ENCODE assay signal across 9 cellular contexts in genomic region chrX:150361070-150361776, GRCh38. TPM values are rescaled to one million over a fixed set of nuclear protein-coding genes. Genes with fewer than 3 reads are reported as not detected.
DNase-seq lines count a peak whose midpoint lies in the region; FAIRE-seq lines count a peak whose summit lies in the region.
"Had no signal": no experiment of that assay in that cellular context is flagged by ENCODE, and none has a peak within 500 bp of the region (broad histone marks: within the 10 kb centered on the region; RNA-seq: fewer than 3 reads in every experiment).

No MANE protein-coding gene starts in this region.

- no peak for FAIRE-seq in small intestine (lab: Jason Lieb, UNC)

- H3K4me1 ChIP-seq in iPS-18a (ENCODE audit: control insufficient read depth, low read depth, low read length) (no peaks in the 10 kb centered on the region), small intestine (ENCODE audit: control insufficient read depth in 2 of 2, insufficient read depth in 1 of 2, low read depth in 1 of 2, low read length in 1 of 2) (no peaks in the 10 kb centered on the region)

- H3K27me3 Mint-ChIP-seq in activated naive CD4-positive, alpha-beta T cell treated with anti-CD3 and anti-CD28 coated beads for 36 hours (ENCODE audit: low read depth) = peaks cover 18% of the 10 kb centered on the region

- H3K36me3 ChIP-seq in iPS-18a (ENCODE audit: control insufficient read depth, low read depth, low read length) = no peaks in the 10 kb centered on the region
- H3K36me3 ChIP-seq in small intestine (ENCODE audit: control insufficient read depth in 2 of 2, insufficient read depth in 2 of 2, low read length in 2 of 2) = no peaks in the 10 kb centered on the region
- H3K36me3 ChIP-seq: BLaER1 treated with 17β-estradiol and CSF1 and Interleukin-3, amounts not matched to agents 10 nM and 100 nM had no signal

- no peak overlapping the region for H3K27ac Mint-ChIP-seq in activated naive CD4-positive, alpha-beta T cell treated with anti-CD3 and anti-CD28 coated beads for 36 hours

- no peaks in the 10 kb centered on the region for H3K36me3 Mint-ChIP-seq in activated naive CD4-positive, alpha-beta T cell treated with anti-CD3 and anti-CD28 coated beads for 36 hours (ENCODE audit: low read depth)

- H3K4me3 ChIP-seq in iPS-18a (ENCODE audit: low read length) = peak overlapping the region; percentile 51
- H3K4me3 ChIP-seq in small intestine (ENCODE audit: low read depth in 1 of 2, low read length in 2 of 2) = no peak overlapping the region
- H3K4me3 ChIP-seq: BLaER1 treated with 17β-estradiol and CSF1 and Interleukin-3, amounts not matched to agents 10 nM and 100 nM had no signal

- CTCF ChIA-PET in activated naive CD4-positive, alpha-beta T cell treated with anti-CD3 and anti-CD28 coated beads for 36 hours (lab: Charles Lee) = interaction anchor here (0.9 kb wide), 1 partner anchor 213 kb away, joined by 3 read pairs; no protein-coding TSS in a partner anchor

- 11 to 48% (median 15%) methylated on average over 40 to 43 of the region's 43 CpGs for WGBS in small intestine, 3 donors

- peaks cover 9% of the 10 kb centered on the region for H3K4me1 Mint-ChIP-seq in activated naive CD4-positive, alpha-beta T cell treated with anti-CD3 and anti-CD28 coated beads for 36 hours (ENCODE audit: low read depth)

- H3K27me3 ChIP-seq in iPS-18a (ENCODE audit: control insufficient read depth, insufficient read depth, low read length) = peaks cover 69% of the 10 kb centered on the region
- peaks cover 0 to 3% of the 10 kb centered on the region in 2 donors for H3K27me3 ChIP-seq in small intestine (ENCODE audit: control insufficient read depth in 2 of 2, insufficient read depth in 2 of 2, low read length in 2 of 2)

- DNase-seq in NCI-H748 (lab: John Stamatoyannopoulos, UW; ENCODE audit: unreplicated experiment) (peak; percentile 12), NCI-H748 treated with DMSO at 0.1 percent for 48 hours (lab: John Stamatoyannopoulos, UW) (no peak), foreskin melanocyte (no peak), small intestine (no peak), RKO (ENCODE audit: low spot score) (no peak)
- DNase-seq in activated naive CD4-positive, alpha-beta T cell treated with anti-CD3 and anti-CD28 coated beads for 36 hours = peak; percentile 30
- DNase-seq in stimulated activated CD8-positive, alpha-beta memory T cell treated with anti-CD3 and anti-CD28 coated beads, Interleukin-4, amount 100 ng/mL, for 48 hours = peak; percentile 62

- peak overlapping the region; percentile 81 for H3K4me3 Mint-ChIP-seq in activated naive CD4-positive, alpha-beta T cell treated with anti-CD3 and anti-CD28 coated beads for 36 hours

- H3K9me3 Mint-ChIP-seq in activated naive CD4-positive, alpha-beta T cell treated with anti-CD3 and anti-CD28 coated beads for 36 hours = no peaks in the 10 kb centered on the region

- no peaks in the 10 kb centered on the region for H3K9me3 ChIP-seq in iPS-18a (ENCODE audit: control insufficient read depth, low read depth, low read length)
- H3K9me3 ChIP-seq in small intestine (ENCODE audit: control insufficient read depth, low read depth) = no peaks in the 10 kb centered on the region

- intact Hi-C loops in activated naive CD4-positive, alpha-beta T cell treated with anti-CD3 and anti-CD28 coated beads for 36 hours (cut with micrococcal nuclease) = loop anchor here (2.0 to 10.0 kb wide), 6 partner anchors 331 to 1034 kb away; partner anchors contain the start of genes EOLA1, MTMR1, TMEM185A and VMA21

- no peak overlapping the region for H3K27ac ChIP-seq in iPS-18a (ENCODE audit: low read length)
- no peak overlapping the region for H3K27ac ChIP-seq in small intestine (ENCODE audit: low read depth in 1 of 2, low read length in 1 of 2)
- H3K27ac ChIP-seq: BLaER1 treated with 17β-estradiol and CSF1 and Interleukin-3, amounts not matched to agents 10 nM and 100 nM had no signal

- no peak overlapping the region for H3K9ac ChIP-seq in iPS-18a (ENCODE audit: low read length)
- H3K9ac ChIP-seq: BLaER1 treated with 17β-estradiol and CSF1 and Interleukin-3, amounts not matched to agents 10 nM and 100 nM had no signal

RNA-seq across cellular contexts. Expression of gene MAMLD1, which starts 1.9 kb away (rescaled TPM):
- 1 to 10 TPM; 1.7 to 1.8 TPM for total RNA-seq in activated naive CD4-positive, alpha-beta T cell treated with anti-CD3 and anti-CD28 coated beads for 36 hours
- polyA plus RNA-seq in small intestine = 1 to 10 TPM in 1 of 3 donors, under 1 TPM in 1, not detected in 1; 0.81 to 1.4 TPM

Comparison
In these comparisons a context has a peak if more than half of its experiments do, and no peak if none do; other contexts are left out.
1. DNase-seq: peak in NCI-H748 (single experiment), activated naive CD4-positive, alpha-beta T cell treated with anti-CD3 and anti-CD28 coated beads for 36 hours (single experiment) and stimulated activated CD8-positive, alpha-beta memory T cell treated with anti-CD3 and anti-CD28 coated beads, Interleukin-4, amount 100 ng/mL, for 48 hours (single experiment); none in NCI-H748 treated with DMSO at 0.1 percent for 48 hours (single experiment), foreskin melanocyte (single experiment), small intestine (single experiment) and RKO (single experiment).